Comparison of ENCODE assay signal across 10 cellular contexts in the genomic region with DNA sequence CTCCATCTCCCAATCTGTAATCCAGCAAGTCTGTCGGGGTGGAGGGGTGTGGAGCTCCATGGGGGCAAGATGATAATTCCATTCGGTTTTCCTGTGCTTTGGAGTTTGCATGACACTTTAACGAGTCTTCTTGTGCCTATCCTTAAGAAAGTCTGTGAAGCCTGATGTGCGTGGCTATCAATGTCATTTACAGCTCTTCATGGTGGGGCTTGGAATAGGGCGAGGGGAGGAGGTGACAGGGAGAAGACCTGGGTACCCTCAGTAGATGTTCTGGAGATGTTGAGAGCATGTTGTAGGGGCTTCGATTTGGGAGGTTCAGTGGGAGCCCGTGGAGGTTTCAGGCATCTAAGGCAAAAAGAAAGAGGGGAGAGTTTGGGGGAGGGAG. TPM values are rescaled to one million over a fixed set of nuclear protein-coding genes. Genes with fewer than 3 reads are reported as not detected.
A peak's percentile ranks its signal among the peaks of the same experiment; 100 is the strongest.
DNase-seq lines count a peak whose midpoint lies in the region; ATAC-seq and TF ChIP-seq lines count a peak whose summit lies in the region.
"Had no signal": no experiment of that assay in that cellular context is flagged by ENCODE, and none has a peak within 500 bp of the region (broad histone marks: within the 10 kb centered on the region; RNA-seq: fewer than 3 reads in every experiment).

No MANE protein-coding gene starts in this region.

- H3K9me3 Mint-ChIP-seq in stimulated activated memory B cell treated with anti-CD40 and anti-IgM and Interleukin-4, amounts not matched to agents 10 μg/mL and 1 μg/mL and 100 μg/mL, for 72 hours, result no peaks in the 10 kb centered on the region

- CTCF ChIA-PET in IMR-90 (lab: Yijun Ruan, JAX), result interaction anchor here (0.6 to 0.8 kb wide), 3 partner anchors 10 to 407 kb away, joined by 3 to 4 read pairs (median 3); no protein-coding TSS in a partner anchor

- WGBS in IMR-90 (ENCODE audit: extremely low coverage in 2 of 2, insufficient read length in 1 of 2), 2 experiments, result 47% methylated on average over 5 of the region's 7 CpGs; no CpG with 5 or more reads in 1 of the 2 experiments

- peaks cover 11% of the 10 kb centered on the region for H3K36me3 Mint-ChIP-seq in stimulated activated memory B cell treated with anti-CD40 and anti-IgM and Interleukin-4, amounts not matched to agents 10 μg/mL and 1 μg/mL and 100 μg/mL, for 72 hours

- peak overlapping the region; percentile 72 for H3K4ac ChIP-seq in IMR-90 (ENCODE audit: low read depth, low read length)

- BruUV-seq in IMR-90 (replicated peaks; lab: Mats Ljungman, UMichigan), result no TSS peak

- dilution Hi-C loops in IMR-90 (cut with HindIII; ENCODE audit: low sequenced_read_pairs, unreplicated experiment), result no loop called here

- H3K4me3 ChIP-seq in IMR-90 (ENCODE audit: insufficient read depth, low read depth, low read length) (no peak overlapping the region), ascending aorta (peak overlapping the region in 1 of 2 donors; percentile 77), lower lobe of right lung (no peak overlapping the region)

- H4K91ac ChIP-seq in IMR-90 (ENCODE audit: insufficient read depth, low read depth, low read length), result peak overlapping the region; percentile 73; the same call in 1 of the 2 replicates

- peak overlapping the region; percentile 47 for H2AK9ac ChIP-seq in IMR-90 (replicated peaks; ENCODE audit: low read depth, low read length, poor library complexity)

- no peak overlapping the region for H2BK5ac ChIP-seq in IMR-90 (ENCODE audit: low read depth, low read length, poor library complexity, severe bottlenecking)

- TF ChIP-seq POLR2A in IMR-90 (IDR thresholded peaks at IDR 0.05; ENCODE audit: low read depth, low read length), result peak; percentile 56; the same call in 1 of the 2 replicates

- H3K9me3 ChIP-seq in IMR-90 (ENCODE audit: control insufficient read depth, insufficient read depth, low read length) (no peaks in the 10 kb centered on the region), ascending aorta (no peaks in the 10 kb centered on the region), lower lobe of right lung (no peaks in the 10 kb centered on the region)

- H3K4me3 Mint-ChIP-seq in stimulated activated memory B cell treated with anti-CD40 and anti-IgM and Interleukin-4, amounts not matched to agents 10 μg/mL and 1 μg/mL and 100 μg/mL, for 72 hours, result peak overlapping the region; percentile 77

- peak overlapping the region; percentile 78; the same call in 1 of the 2 replicates for H3K14ac ChIP-seq in IMR-90 (replicated peaks; ENCODE audit: low read depth, low read length)

- peak overlapping the region; percentile 17; the same call in 1 of the 2 replicates for H3K4me2 ChIP-seq in IMR-90 (ENCODE audit: low read depth, low read length)

- peak overlapping the region; percentile 33 for H3K27ac ChIP-seq in IMR-90 (ENCODE audit: insufficient read depth, low read length)
- H3K27ac ChIP-seq in ascending aorta, result peak overlapping the region; percentile 94 to 99
- H3K27ac ChIP-seq in lower lobe of right lung, result peak overlapping the region; percentile 40

- peak overlapping the region in 1 of 2 experiments; percentile 19; a peak in 1 of 4 replicates for H4K8ac ChIP-seq in IMR-90 (ENCODE audit: low read depth in 2 of 2, low read length in 2 of 2)

- peaks cover 14% of the 10 kb centered on the region for H3K27me3 Mint-ChIP-seq in stimulated activated memory B cell treated with anti-CD40 and anti-IgM and Interleukin-4, amounts not matched to agents 10 μg/mL and 1 μg/mL and 100 μg/mL, for 72 hours

- H2BK120ac ChIP-seq in IMR-90 (ENCODE audit: low read depth, low read length), result peak overlapping the region; percentile 54

- intact Hi-C loops in IMR-90 (cut with micrococcal nuclease) (loop anchor here (5.0 kb wide), 1 partner anchor 50 kb away; no protein-coding TSS in a partner anchor), ascending aorta (cut with DNase I) (no loop called here), lower lobe of right lung (cut with DNase I) (no loop called here)

- peak overlapping the region; percentile 34; the same call in 1 of the 2 replicates for H3K18ac ChIP-seq in IMR-90 (ENCODE audit: low read depth, low read length)

- ATAC-seq in IMR-90 (ENCODE audit: low read depth) (no peak), lower lobe of right lung (no peak), HG03439 (IDR thresholded peaks at IDR 0.05; ENCODE audit: unreplicated experiment) (no peak)
- ATAC-seq in stimulated activated memory B cell treated with anti-CD40 and anti-IgM and Interleukin-4, amounts not matched to agents 10 μg/mL and 1 μg/mL and 100 μg/mL, for 72 hours, result no peak

- H3K4me1 ChIP-seq in IMR-90 (ENCODE audit: control insufficient read depth, insufficient read depth, low read length), result peaks cover 35% of the 10 kb centered on the region
- H3K4me1 ChIP-seq in ascending aorta, result peaks cover 11 to 51% of the 10 kb centered on the region in 2 donors
- peaks cover 42% of the 10 kb centered on the region for H3K4me1 ChIP-seq in lower lobe of right lung
- H3K4me1 ChIP-seq: parathyroid adenoma had no signal

- peak overlapping the region; percentile 50; the same call in 1 of the 2 replicates for H4K5ac ChIP-seq in IMR-90 (ENCODE audit: low read depth, low read length)

- H2BK20ac ChIP-seq in IMR-90 (ENCODE audit: low read depth, low read length), result peak overlapping the region; percentile 28; the same call in 1 of the 2 replicates

- TF ChIP-seq CTCF in IMR-90 (conservative IDR thresholded peaks at IDR 0.05; ENCODE audit: low read depth, low read length) (no peak), ascending aorta (IDR thresholded peaks at IDR 0.05) (no peak), lower lobe of right lung (IDR thresholded peaks at IDR 0.05) (no peak)

- no peak for DNase-seq in IMR-90
- DNase-seq in ascending aorta (ENCODE audit: low spot score in 2 of 2), result peak in 1 of 2 donors; percentile 59
- DNase-seq in lower lobe of right lung, result no peak
- no peak for DNase-seq in NCI-H1436 treated with DMSO at 0.1 percent for 48 hours (lab: John Stamatoyannopoulos, UW)
- no peak for DNase-seq in Ammon's horn (ENCODE audit: low spot score)
- no peak for DNase-seq in NCI-H510A treated with DMSO at 0.1 percent for 48 hours (lab: John Stamatoyannopoulos, UW)
- DNase-seq: NCI-H524 had no signal

- H3K9ac ChIP-seq in IMR-90 (ENCODE audit: low read depth, low read length), result peak overlapping the region; percentile 15; the same call in 1 of the 2 replicates
- H3K9ac ChIP-seq: parathyroid adenoma had no signal

- H2AK5ac ChIP-seq in IMR-90 (ENCODE audit: low read depth, low read length), result peak overlapping the region; percentile 86

- peaks cover 6 to 42% of the 10 kb centered on the region in 2 experiments; a peak in 3 of 4 replicates for H3K79me1 ChIP-seq in IMR-90 (ENCODE audit: low read depth in 1 of 2, low read length in 2 of 2)

- peaks cover 35% of the 10 kb centered on the region for H3K4me1 Mint-ChIP-seq in stimulated activated memory B cell treated with anti-CD40 and anti-IgM and Interleukin-4, amounts not matched to agents 10 μg/mL and 1 μg/mL and 100 μg/mL, for 72 hours

- POLR2A ChIA-PET in IMR-90 (lab: Charles Lee; ENCODE audit: unreplicated experiment), result interaction anchor here (0.5 to 3.6 kb wide), 4 partner anchors 13 to 487 kb away, joined by 3 to 36 read pairs (median 4); no protein-coding TSS in a partner anchor

- H3K27ac Mint-ChIP-seq in stimulated activated memory B cell treated with anti-CD40 and anti-IgM and Interleukin-4, amounts not matched to agents 10 μg/mL and 1 μg/mL and 100 μg/mL, for 72 hours, result peak overlapping the region; percentile 48

- peak overlapping the region; percentile 72; the same call in 1 of the 3 replicates for H2BK15ac ChIP-seq in IMR-90 (ENCODE audit: low read depth, low read length)

- no peaks in the 10 kb centered on the region for H3K27me3 ChIP-seq in IMR-90 (ENCODE audit: control insufficient read depth, insufficient read depth, low read length)
- H3K27me3 ChIP-seq in ascending aorta, result no peaks in the 10 kb centered on the region
- peaks cover 8% of the 10 kb centered on the region for H3K27me3 ChIP-seq in lower lobe of right lung (ENCODE audit: low read depth)

- in situ Hi-C loops in IMR-90 (cut with MboI; ENCODE audit: low sequenced_read_pairs), result no loop called here

- peak overlapping the region; percentile 17 for H2AFZ ChIP-seq in IMR-90 (replicated peaks; ENCODE audit: low read length, poor library complexity)

- H4K20me1 ChIP-seq in IMR-90 (ENCODE audit: insufficient read depth, low read length), result peaks cover 13% of the 10 kb centered on the region

- H3K36me3 ChIP-seq in IMR-90 (ENCODE audit: control insufficient read depth, insufficient read depth, low read length) (peaks cover 9% of the 10 kb centered on the region), ascending aorta (peaks cover 12 to 16% of the 10 kb centered on the region in 2 donors), lower lobe of right lung (peaks cover 10% of the 10 kb centered on the region)

- TF ChIP-seq RAD21 in IMR-90 (IDR thresholded peaks at IDR 0.05; ENCODE audit: low read length), result no peak

- peaks cover 25% of the 10 kb centered on the region for H3K9me1 ChIP-seq in IMR-90 (ENCODE audit: insufficient read depth, low read length)

- H3K56ac ChIP-seq in IMR-90 (ENCODE audit: extremely low read depth, insufficient read depth, low read length), result peak overlapping the region; percentile 32; the same call in 1 of the 2 replicates

- peak overlapping the region; percentile 3 for H3K23ac ChIP-seq in IMR-90 (ENCODE audit: low read depth, low read length)

TF ChIP-seq in IMR-90, 13 proteins besides CTCF, POLR2A, EP300 and RAD21 (continues in another document):
- TF ChIP-seq FOS (IDR thresholded peaks at IDR 0.05; ENCODE audit: low read depth, low read length), result no peak
- TF ChIP-seq BHLHE40 (IDR thresholded peaks at IDR 0.05; ENCODE audit: low read depth, low read length), result no peak
- no peak for TF ChIP-seq MXI1 (IDR thresholded peaks at IDR 0.05; ENCODE audit: borderline replicate concordance, low read depth, low read length)

RNA-seq across cellular contexts. Expression of a gene that starts 0.6 kb away (rescaled TPM):
- total RNA-seq in IMR-90 (2012; rRNA removed), result 40.0 and 41.7 TPM in 2 replicates
- polyA plus RNA-seq in IMR-90 (2012; rRNA removed), result 90.4 and 96.4 TPM in 2 replicates
- polyA plus RNA-seq in IMR-90 (2012; cell fraction: cytosol; rRNA removed), result 60.4 and 83.0 TPM in 2 replicates
- 350 and 414 TPM in 2 replicates for polyA plus RNA-seq in IMR-90 (2012; cell fraction: nucleus; rRNA removed; ENCODE audit: low replicate concordance)
- 200 TPM for total RNA-seq in ascending aorta
- total RNA-seq in lower lobe of right lung, result 71.8 TPM

RNA-seq across cellular contexts. Expression of a gene that starts 34.6 kb away (rescaled TPM):
- total RNA-seq in IMR-90 (2012; rRNA removed) (148 and 176 TPM in 2 replicates), ascending aorta (93.8 TPM), lower lobe of right lung (122 TPM)
- 212 and 215 TPM in 2 replicates for polyA plus RNA-seq in IMR-90 (2012; rRNA removed)
- polyA plus RNA-seq in IMR-90 (2012; cell fraction: cytosol; rRNA removed), result 47.6 and 72.9 TPM in 2 replicates
- 17.0 and 104 TPM in 2 replicates for polyA plus RNA-seq in IMR-90 (2012; cell fraction: nucleus; rRNA removed; ENCODE audit: low replicate concordance)

RNA-seq across cellular contexts. Expression of a gene that starts 41.1 kb away (rescaled TPM):
- total RNA-seq in IMR-90 (2012; rRNA removed) (45.5 and 46.2 TPM in 2 replicates), ascending aorta (34.9 TPM), lower lobe of right lung (18.5 TPM)
- polyA plus RNA-seq in IMR-90 (2012; rRNA removed), result 27.7 and 30.1 TPM in 2 replicates
- 11.6 and 13.5 TPM in 2 replicates for polyA plus RNA-seq in IMR-90 (2012; cell fraction: cytosol; rRNA removed)
- 16.9 and 37.4 TPM in 2 replicates for polyA plus RNA-seq in IMR-90 (2012; cell fraction: nucleus; rRNA removed; ENCODE audit: low replicate concordance)

Comparison
In these comparisons a context has a peak if more than half of its experiments do, and no peak if none do; other contexts are left out.
1. H3K27ac ChIP-seq: peak in every context shown above with its lines; median percentile 96 in ascending aorta; 40 in lower lobe of right lung; 33 in IMR-90.